24 cellular contexts compared by ENCODE assay signal in genomic region chr11:67298786-67299185, GRCh38. TPM values are rescaled to one million over a fixed set of nuclear protein-coding genes. Genes with fewer than 3 reads are reported as not detected.
DNase-seq lines count a peak whose midpoint lies in the region; ATAC-seq and TF ChIP-seq lines count a peak whose summit lies in the region.
"Had no signal": no experiment of that assay in that cellular context is flagged by ENCODE, and none has a peak within 500 bp of the region (broad histone marks: within the 10 kb centered on the region; RNA-seq: fewer than 3 reads in every experiment).

No MANE protein-coding gene starts in this region.

- H3K27me3 Mint-ChIP-seq in activated naive CD4-positive, alpha-beta T cell treated with anti-CD3 and anti-CD28 coated beads, Interleukin-2, amount 50 U/mL, for 24 hours, result no peaks in the 10 kb centered on the region
- H3K27me3 Mint-ChIP-seq in activated naive CD4-positive, alpha-beta T cell treated with anti-CD3 and anti-CD28 coated beads, Interleukin-2, amount 10 ng/mL, durations not matched to agents 7 days and 5 days, result no peaks in the 10 kb centered on the region
- H3K27me3 Mint-ChIP-seq in endodermal cell (ENCODE audit: insufficient read depth), result no peaks in the 10 kb centered on the region
- H3K27me3 Mint-ChIP-seq: stimulated activated naive CD8-positive, alpha-beta T cell treated with anti-CD3 and anti-CD28 coated beads, Interleukin-15, amount 100 ng/mL, for 72 hours had no signal

- H3K4me1 Mint-ChIP-seq in activated naive CD4-positive, alpha-beta T cell treated with anti-CD3 and anti-CD28 coated beads, Interleukin-2, amount 50 U/mL, for 24 hours, result peaks cover 30% of the 10 kb centered on the region
- H3K4me1 Mint-ChIP-seq in activated naive CD4-positive, alpha-beta T cell treated with anti-CD3 and anti-CD28 coated beads, Interleukin-2, amount 10 ng/mL, durations not matched to agents 7 days and 5 days, result peaks cover 25% of the 10 kb centered on the region
- H3K4me1 Mint-ChIP-seq in endodermal cell, result peaks cover 8% of the 10 kb centered on the region

- no peaks in the 10 kb centered on the region for H3K4me1 ChIP-seq in endodermal cell (ENCODE audit: control insufficient read depth, insufficient read depth, low read length)
- peaks cover 8% of the 10 kb centered on the region for H3K4me1 ChIP-seq in osteoblast (ENCODE audit: insufficient read depth, low read length)
- H3K4me1 ChIP-seq: uterus had no signal

- no peak for ATAC-seq in HG03159 (IDR thresholded peaks at IDR 0.05; ENCODE audit: unreplicated experiment)
- ATAC-seq: gastrocnemius medialis; K562; mucosa of descending colon; stimulated activated naive CD8-positive, alpha-beta T cell treated with anti-CD3 and anti-CD28 coated beads, Interleukin-15, amount 100 ng/mL, for 72 hours had no signal

- H3K4me2 ChIP-seq in osteoblast (ENCODE audit: insufficient read depth, low read length), result no peak overlapping the region

- CTCF ChIA-PET in activated naive CD4-positive, alpha-beta T cell treated with anti-CD3 and anti-CD28 coated beads, Interleukin-2, amount 10 ng/mL, durations not matched to agents 7 days and 5 days (lab: Charles Lee), result no interaction called here
- CTCF ChIA-PET in RWPE1 (lab: Yijun Ruan, JAX), result interaction anchor here (0.6 kb wide), 3 partner anchors 10 to 638 kb away, joined by 3 to 6 read pairs (median 4); no protein-coding TSS in a partner anchor

- WGBS in endodermal cell (ENCODE audit: insufficient coverage in 1 of 2, insufficient read length in 1 of 2), 2 experiments, result 93 to 95% methylated on average over 4 to 7 of the region's 7 CpGs

- peaks cover 20% of the 10 kb centered on the region for H3K36me3 Mint-ChIP-seq in activated naive CD4-positive, alpha-beta T cell treated with anti-CD3 and anti-CD28 coated beads, Interleukin-2, amount 50 U/mL, for 24 hours
- peaks cover 57% of the 10 kb centered on the region for H3K36me3 Mint-ChIP-seq in activated naive CD4-positive, alpha-beta T cell treated with anti-CD3 and anti-CD28 coated beads, Interleukin-2, amount 10 ng/mL, durations not matched to agents 7 days and 5 days
- peaks cover 60% of the 10 kb centered on the region for H3K36me3 Mint-ChIP-seq in endodermal cell (ENCODE audit: low read depth)

- H3K9me3 ChIP-seq in endodermal cell (ENCODE audit: control insufficient read depth, low read length), result peaks cover 34% of the 10 kb centered on the region
- H3K9me3 ChIP-seq in osteoblast (ENCODE audit: low read depth, low read length), result no peaks in the 10 kb centered on the region
- H3K9me3 ChIP-seq: gastrocnemius medialis, uterus had no signal

- no peak overlapping the region for H3K4me3 Mint-ChIP-seq in activated naive CD4-positive, alpha-beta T cell treated with anti-CD3 and anti-CD28 coated beads, Interleukin-2, amount 50 U/mL, for 24 hours
- no peak overlapping the region for H3K4me3 Mint-ChIP-seq in activated naive CD4-positive, alpha-beta T cell treated with anti-CD3 and anti-CD28 coated beads, Interleukin-2, amount 10 ng/mL, durations not matched to agents 7 days and 5 days
- no peak overlapping the region for H3K4me3 Mint-ChIP-seq in endodermal cell
- H3K4me3 Mint-ChIP-seq: HFFc6; stimulated activated naive CD8-positive, alpha-beta T cell treated with anti-CD3 and anti-CD28 coated beads, Interleukin-15, amount 100 ng/mL, for 72 hours had no signal

- H3K27me3 ChIP-seq in endodermal cell (ENCODE audit: control insufficient read depth, insufficient read depth, low read length, poor library complexity, severe bottlenecking) (no peaks in the 10 kb centered on the region), osteoblast (ENCODE audit: insufficient read depth, low read length) (no peaks in the 10 kb centered on the region)
- H3K27me3 ChIP-seq: breast epithelium, gastrocnemius medialis, right atrium auricular region, uterus had no signal

- H3K36me3 ChIP-seq in endodermal cell (ENCODE audit: control insufficient read depth, insufficient read depth, low read length), result peaks cover 51% of the 10 kb centered on the region
- peaks cover 67% of the 10 kb centered on the region for H3K36me3 ChIP-seq in osteoblast (ENCODE audit: insufficient read depth, low read length)
- H3K36me3 ChIP-seq: breast epithelium, uterus had no signal

- DNase-seq in activated naive CD4-positive, alpha-beta T cell treated with anti-CD3 and anti-CD28 coated beads, Interleukin-2, amount 10 ng/mL, durations not matched to agents 7 days and 5 days, result no peak
- DNase-seq in RWPE1 (ENCODE audit: low spot score) (no peak), endodermal cell (no peak), osteoblast (ENCODE audit: insufficient read length, low spot score, missing footprints) (peak; percentile 65), KBM-7 (no peak), AG20443 (ENCODE audit: low spot score) (no peak)
- DNase-seq: activated CD4-positive, alpha-beta T cell treated with anti-CD3 and anti-CD28 coated beads for 1 hour; activated naive CD4-positive, alpha-beta T cell treated with anti-CD3 and anti-CD28 coated beads, Interleukin-2, amount 50 U/mL, for 16 hours; anterior cingulate cortex; DMS 273 treated with DMSO at 0.1 percent for 48 hours; gastrocnemius medialis; HFFc6; mammary epithelial cell; NCI-H1092; NCI-H1694 treated with DMSO at 0.1 percent for 48 hours; stimulated activated CD4-positive, alpha-beta T cell treated with anti-CD3 and anti-CD28 coated beads, Interleukin-1b, Interleukin-23, amount 100 ng/mL, for 48 hours; stimulated activated naive CD8-positive, alpha-beta T cell treated with anti-CD3 and anti-CD28 coated beads, Interleukin-15, amount 100 ng/mL, for 72 hours; uterus had no signal

- H4K20me1 ChIP-seq in osteoblast (ENCODE audit: insufficient read depth, low read length), result peaks cover 25% of the 10 kb centered on the region

- H3K9ac ChIP-seq in endodermal cell (ENCODE audit: extremely low read depth, low read length, poor library complexity, severe bottlenecking), result no peak overlapping the region

- H3K27ac ChIP-seq in RWPE1 (peak overlapping the region; percentile 99), endodermal cell (ENCODE audit: low read depth, low read length) (no peak overlapping the region), osteoblast (ENCODE audit: low read depth, low read length) (no peak overlapping the region)
- H3K27ac ChIP-seq: breast epithelium, gastrocnemius medialis, right atrium auricular region, uterus had no signal

- peak overlapping the region; percentile 19 for H3K27ac Mint-ChIP-seq in activated naive CD4-positive, alpha-beta T cell treated with anti-CD3 and anti-CD28 coated beads, Interleukin-2, amount 50 U/mL, for 24 hours
- H3K27ac Mint-ChIP-seq in activated naive CD4-positive, alpha-beta T cell treated with anti-CD3 and anti-CD28 coated beads, Interleukin-2, amount 10 ng/mL, durations not matched to agents 7 days and 5 days, result no peak overlapping the region
- peak overlapping the region; percentile 16 for H3K27ac Mint-ChIP-seq in endodermal cell
- H3K27ac Mint-ChIP-seq: HFFc6 had no signal

- no peak overlapping the region for H3K4me3 ChIP-seq in endodermal cell (ENCODE audit: low read length)
- no peak overlapping the region for H3K4me3 ChIP-seq in osteoblast (ENCODE audit: insufficient read depth, low read length)
- H3K4me3 ChIP-seq: breast epithelium, gastrocnemius medialis, K562, mucosa of descending colon, right atrium auricular region, uterus had no signal

- peaks cover 6% of the 10 kb centered on the region for H3K9me3 Mint-ChIP-seq in activated naive CD4-positive, alpha-beta T cell treated with anti-CD3 and anti-CD28 coated beads, Interleukin-2, amount 50 U/mL, for 24 hours
- peaks cover 13% of the 10 kb centered on the region for H3K9me3 Mint-ChIP-seq in activated naive CD4-positive, alpha-beta T cell treated with anti-CD3 and anti-CD28 coated beads, Interleukin-2, amount 10 ng/mL, durations not matched to agents 7 days and 5 days
- H3K9me3 Mint-ChIP-seq in endodermal cell, result peaks cover 25% of the 10 kb centered on the region

- in situ Hi-C loops in KBM-7 (cut with MboI; ENCODE audit: low pct_unique_long_range_greater_than_20kb, low sequenced_read_pairs), result no loop called here

- no peak overlapping the region for H2AFZ ChIP-seq in osteoblast (ENCODE audit: low read length)

- H3K79me2 ChIP-seq in osteoblast (ENCODE audit: insufficient read depth, low read length), result peaks cover 43% of the 10 kb centered on the region

- POLR2A ChIA-PET in RWPE1 (lab: Yijun Ruan, JAX; ENCODE audit: low non-redundant PET), result interaction anchor here (0.8 kb wide), 1 partner anchor 18 kb away, joined by 3 read pairs; no protein-coding TSS in a partner anchor

- TF ChIP-seq CTCF in RWPE1 (conservative IDR thresholded peaks at IDR 0.05; ENCODE audit: low read depth) (no peak), endodermal cell (conservative IDR thresholded peaks at IDR 0.05) (no peak), osteoblast (IDR thresholded peaks at IDR 0.05; ENCODE audit: extremely low read depth, low read depth, low read length) (no peak)

RNA-seq across cellular contexts. Expression of gene SSH3, which starts 4.5 kb away (rescaled TPM):
- total RNA-seq in endodermal cell (10 to 100 TPM; 39.1 to 44.4 TPM), osteoblast (13.3 and 25.0 TPM in 2 replicates)
- polyA plus RNA-seq in endodermal cell (2013, experiment 1 of 2), result 22.0 TPM
- polyA plus RNA-seq in endodermal cell (2013, experiment 2 of 2), result 16.0 TPM

RNA-seq across cellular contexts. Expression of gene ANKRD13D, which starts 9.7 kb away (rescaled TPM):
- 10 to 100 TPM; 56.6 to 58.6 TPM for total RNA-seq in endodermal cell
- polyA plus RNA-seq in endodermal cell (2013, experiment 1 of 2), result 30.0 TPM
- polyA plus RNA-seq in endodermal cell (2013, experiment 2 of 2), result 27.5 TPM
- total RNA-seq in osteoblast, result 33.0 and 34.4 TPM in 2 replicates

RNA-seq across cellular contexts. Expression of gene GRK2, which starts 32.5 kb away (rescaled TPM):
- total RNA-seq in endodermal cell, result 10 to 100 TPM; 58.0 to 61.7 TPM
- polyA plus RNA-seq in endodermal cell (2013, experiment 1 of 2), result 43.5 TPM
- polyA plus RNA-seq in endodermal cell (2013, experiment 2 of 2), result 39.5 TPM
- 21.4 and 23.6 TPM in 2 replicates for total RNA-seq in osteoblast

RNA-seq across cellular contexts. Expression of gene POLD4, which starts 54.6 kb away (rescaled TPM):
- total RNA-seq in endodermal cell (10 to 100 TPM; 40.7 to 47.6 TPM), osteoblast (43.3 and 59.4 TPM in 2 replicates)
- 24.3 TPM for polyA plus RNA-seq in endodermal cell (2013, experiment 1 of 2)
- 30.1 TPM for polyA plus RNA-seq in endodermal cell (2013, experiment 2 of 2)
